ENCODE assay signal across 1 cellular context in the genomic region with DNA sequence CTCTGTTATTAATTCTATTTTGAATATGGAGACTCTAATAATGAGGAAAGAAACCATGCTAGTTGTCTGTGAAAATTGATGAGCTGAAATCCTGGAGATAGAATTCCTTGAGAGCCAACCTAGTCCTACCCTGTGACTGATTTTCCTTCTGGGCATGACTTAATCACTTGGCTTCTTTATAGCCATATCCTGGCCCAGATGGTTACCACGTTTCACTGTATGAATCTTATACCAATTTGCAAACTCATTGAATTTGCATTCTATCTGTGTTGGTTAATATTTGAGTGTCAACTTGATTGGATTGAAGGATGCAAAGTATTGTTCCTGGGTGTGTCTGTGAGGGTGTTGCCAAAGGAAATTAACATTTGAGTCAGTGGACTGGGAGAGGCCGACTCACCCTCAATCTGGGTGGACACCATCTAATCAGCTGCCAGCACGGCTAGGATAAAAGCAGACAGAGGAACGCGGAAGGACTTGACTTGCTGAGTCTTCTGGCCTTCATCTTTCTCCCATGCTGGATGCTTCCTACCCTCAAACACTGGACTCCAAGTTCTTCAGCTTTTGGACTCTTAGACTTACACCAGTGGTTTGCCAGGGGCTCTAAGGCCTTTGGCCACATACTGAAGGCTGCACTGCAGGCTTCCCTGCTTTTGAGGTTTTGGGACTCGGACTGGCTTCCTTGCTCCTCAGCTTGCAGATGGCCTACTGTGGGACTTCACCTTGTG.
TF ChIP-seq lines count a peak whose summit lies in the region.

No MANE protein-coding gene starts in this region.

TF ChIP-seq in K562, 482 proteins besides CTCF, POLR2A, EP300 and RAD21 (continued from another document and continues in another):
- TF ChIP-seq ELF2 (CRISPR knock-in tag; IDR thresholded peaks at IDR 0.05), result 0 out of 2 replicates have a peak, but pooled peaks have one; percentile 33
- 0 out of 2 replicates have a peak, but pooled peaks have one; percentile 48 for TF ChIP-seq ZBTB17 (CRISPR knock-in tag; IDR thresholded peaks at IDR 0.05)
- TF ChIP-seq, protein P1, sequence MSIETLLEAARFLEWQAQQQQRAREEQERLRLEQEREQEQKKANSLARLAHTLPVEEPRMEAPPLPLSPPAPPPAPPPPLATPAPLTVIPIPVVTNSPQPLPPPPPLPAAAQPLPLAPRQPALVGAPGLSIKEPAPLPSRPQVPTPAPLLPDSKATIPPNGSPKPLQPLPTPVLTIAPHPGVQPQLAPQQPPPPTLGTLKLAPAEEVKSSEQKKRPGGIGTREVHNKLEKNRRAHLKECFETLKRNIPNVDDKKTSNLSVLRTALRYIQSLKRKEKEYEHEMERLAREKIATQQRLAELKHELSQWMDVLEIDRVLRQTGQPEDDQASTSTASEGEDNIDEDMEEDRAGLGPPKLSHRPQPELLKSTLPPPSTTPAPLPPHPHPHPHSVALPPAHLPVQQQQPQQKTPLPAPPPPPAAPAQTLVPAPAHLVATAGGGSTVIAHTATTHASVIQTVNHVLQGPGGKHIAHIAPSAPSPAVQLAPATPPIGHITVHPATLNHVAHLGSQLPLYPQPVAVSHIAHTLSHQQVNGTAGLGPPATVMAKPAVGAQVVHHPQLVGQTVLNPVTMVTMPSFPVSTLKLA (conservative IDR thresholded peaks at IDR 0.05), result 0 out of 4 replicates have a peak, but pooled peaks of 1 of the 2 experiments have one; percentile 27
- 0 out of 2 replicates have a peak, but pooled peaks have one; percentile 68 for TF ChIP-seq HIVEP1 (CRISPR knock-in tag; IDR thresholded peaks at IDR 0.05)
- peak; percentile 46; the same call in 1 of the 2 replicates for TF ChIP-seq ZFX (CRISPR knock-in tag; IDR thresholded peaks at IDR 0.05)
- peak; percentile 14; the same call in 1 of the 2 replicates for TF ChIP-seq ZKSCAN1 (IDR thresholded peaks at IDR 0.05; ENCODE audit: low read depth, low read length)
- TF ChIP-seq TCF7 (IDR thresholded peaks at IDR 0.05; ENCODE audit: borderline replicate concordance), result 0 out of 2 replicates have a peak, but pooled peaks have one; percentile 53
- peak; percentile 44 for TF ChIP-seq POLR2B (IDR thresholded peaks at IDR 0.05; ENCODE audit: low read depth, partially characterized antibody)
- 0 out of 4 replicates have a peak, but pooled peaks of 1 of the 2 experiments have one; percentile 19 for TF ChIP-seq FOXA3 (CRISPR knock-in tag; conservative IDR thresholded peaks at IDR 0.05 in 1 of 2, IDR thresholded peaks at IDR 0.05 in 1 of 2)
- TF ChIP-seq, protein P2, sequence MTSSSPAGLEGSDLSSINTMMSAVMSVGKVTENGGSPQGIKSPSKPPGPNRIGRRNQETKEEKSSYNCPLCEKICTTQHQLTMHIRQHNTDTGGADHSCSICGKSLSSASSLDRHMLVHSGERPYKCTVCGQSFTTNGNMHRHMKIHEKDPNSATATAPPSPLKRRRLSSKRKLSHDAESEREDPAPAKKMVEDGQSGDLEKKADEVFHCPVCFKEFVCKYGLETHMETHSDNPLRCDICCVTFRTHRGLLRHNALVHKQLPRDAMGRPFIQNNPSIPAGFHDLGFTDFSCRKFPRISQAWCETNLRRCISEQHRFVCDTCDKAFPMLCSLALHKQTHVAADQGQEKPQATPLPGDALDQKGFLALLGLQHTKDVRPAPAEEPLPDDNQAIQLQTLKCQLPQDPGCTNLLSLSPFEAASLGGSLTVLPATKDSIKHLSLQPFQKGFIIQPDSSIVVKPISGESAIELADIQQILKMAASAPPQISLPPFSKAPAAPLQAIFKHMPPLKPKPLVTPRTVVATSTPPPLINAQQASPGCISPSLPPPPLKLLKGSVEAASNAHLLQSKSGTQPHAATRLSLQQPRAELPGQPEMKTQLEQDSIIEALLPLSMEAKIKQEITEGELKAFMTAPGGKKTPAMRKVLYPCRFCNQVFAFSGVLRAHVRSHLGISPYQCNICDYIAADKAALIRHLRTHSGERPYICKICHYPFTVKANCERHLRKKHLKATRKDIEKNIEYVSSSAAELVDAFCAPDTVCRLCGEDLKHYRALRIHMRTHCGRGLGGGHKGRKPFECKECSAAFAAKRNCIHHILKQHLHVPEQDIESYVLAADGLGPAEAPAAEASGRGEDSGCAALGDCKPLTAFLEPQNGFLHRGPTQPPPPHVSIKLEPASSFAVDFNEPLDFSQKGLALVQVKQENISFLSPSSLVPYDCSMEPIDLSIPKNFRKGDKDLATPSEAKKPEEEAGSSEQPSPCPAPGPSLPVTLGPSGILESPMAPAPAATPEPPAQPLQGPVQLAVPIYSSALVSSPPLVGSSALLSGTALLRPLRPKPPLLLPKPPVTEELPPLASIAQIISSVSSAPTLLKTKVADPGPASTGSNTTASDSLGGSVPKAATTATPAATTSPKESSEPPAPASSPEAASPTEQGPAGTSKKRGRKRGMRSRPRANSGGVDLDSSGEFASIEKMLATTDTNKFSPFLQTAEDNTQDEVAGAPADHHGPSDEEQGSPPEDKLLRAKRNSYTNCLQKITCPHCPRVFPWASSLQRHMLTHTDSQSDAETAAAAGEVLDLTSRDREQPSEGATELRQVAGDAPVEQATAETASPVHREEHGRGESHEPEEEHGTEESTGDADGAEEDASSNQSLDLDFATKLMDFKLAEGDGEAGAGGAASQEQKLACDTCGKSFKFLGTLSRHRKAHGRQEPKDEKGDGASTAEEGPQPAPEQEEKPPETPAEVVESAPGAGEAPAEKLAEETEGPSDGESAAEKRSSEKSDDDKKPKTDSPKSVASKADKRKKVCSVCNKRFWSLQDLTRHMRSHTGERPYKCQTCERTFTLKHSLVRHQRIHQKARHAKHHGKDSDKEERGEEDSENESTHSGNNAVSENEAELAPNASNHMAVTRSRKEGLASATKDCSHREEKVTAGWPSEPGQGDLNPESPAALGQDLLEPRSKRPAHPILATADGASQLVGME (CRISPR knock-in tag; IDR thresholded peaks at IDR 0.05), result peak; percentile 92
- 0 out of 4 replicates have a peak, but pooled peaks of 1 of the 2 experiments have one; percentile 7 for TF ChIP-seq NONO (IDR thresholded peaks at IDR 0.05; ENCODE audit: low read depth in 2 of 2, low read length in 1 of 2)
- TF ChIP-seq RCOR1 (IDR thresholded peaks at IDR 0.05; ENCODE audit: borderline replicate concordance in 1 of 2, low read depth in 2 of 2, low read length in 2 of 2), result peak in 1 of 2 experiments; percentile 87; a peak in 2 of 4 replicates
- peak; percentile 54; the same call in 1 of the 2 replicates for TF ChIP-seq NFE2 (IDR thresholded peaks at IDR 0.05; ENCODE audit: low read depth)
- TF ChIP-seq, protein P3, sequence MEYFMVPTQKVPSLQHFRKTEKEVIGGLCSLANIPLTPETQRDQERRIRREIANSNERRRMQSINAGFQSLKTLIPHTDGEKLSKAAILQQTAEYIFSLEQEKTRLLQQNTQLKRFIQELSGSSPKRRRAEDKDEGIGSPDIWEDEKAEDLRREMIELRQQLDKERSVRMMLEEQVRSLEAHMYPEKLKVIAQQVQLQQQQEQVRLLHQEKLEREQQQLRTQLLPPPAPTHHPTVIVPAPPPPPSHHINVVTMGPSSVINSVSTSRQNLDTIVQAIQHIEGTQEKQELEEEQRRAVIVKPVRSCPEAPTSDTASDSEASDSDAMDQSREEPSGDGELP (CRISPR knock-in tag; IDR thresholded peaks at IDR 0.05; ENCODE audit: borderline replicate concordance), result peak; percentile 85
- 0 out of 4 replicates have a peak, but pooled peaks of 1 of the 2 experiments have one; percentile 31 for TF ChIP-seq TBL1XR1 (IDR thresholded peaks at IDR 0.05; ENCODE audit: low read length in 2 of 2)
- TF ChIP-seq KDM1A (IDR thresholded peaks at IDR 0.05), result peak; percentile 48 to 52; a peak in 2 of 4 replicates
- peak; percentile 45; the same call in 1 of the 2 replicates for TF ChIP-seq ZNF239 (CRISPR knock-in tag; IDR thresholded peaks at IDR 0.05)
- TF ChIP-seq, protein P4, sequence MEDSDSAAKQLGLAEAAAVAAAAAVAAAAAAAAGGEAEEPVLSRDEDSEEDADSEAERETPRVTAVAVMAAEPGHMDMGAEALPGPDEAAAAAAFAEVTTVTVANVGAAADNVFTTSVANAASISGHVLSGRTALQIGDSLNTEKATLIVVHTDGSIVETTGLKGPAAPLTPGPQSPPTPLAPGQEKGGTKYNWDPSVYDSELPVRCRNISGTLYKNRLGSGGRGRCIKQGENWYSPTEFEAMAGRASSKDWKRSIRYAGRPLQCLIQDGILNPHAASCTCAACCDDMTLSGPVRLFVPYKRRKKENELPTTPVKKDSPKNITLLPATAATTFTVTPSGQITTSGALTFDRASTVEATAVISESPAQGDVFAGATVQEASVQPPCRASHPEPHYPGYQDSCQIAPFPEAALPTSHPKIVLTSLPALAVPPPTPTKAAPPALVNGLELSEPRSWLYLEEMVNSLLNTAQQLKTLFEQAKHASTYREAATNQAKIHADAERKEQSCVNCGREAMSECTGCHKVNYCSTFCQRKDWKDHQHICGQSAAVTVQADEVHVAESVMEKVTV (CRISPR knock-in tag; IDR thresholded peaks at IDR 0.05), result 0 out of 2 replicates have a peak, but pooled peaks have one; percentile 24
- TF ChIP-seq C11orf30 (IDR thresholded peaks at IDR 0.05; ENCODE audit: low read depth), result peak; percentile 49; the same call in 1 of the 2 replicates
- 0 out of 3 replicates have a peak, but pooled peaks of 1 of the 2 experiments have one; percentile 16 for TF ChIP-seq CBX3 (IDR thresholded peaks at IDR 0.05; ENCODE audit: borderline replicate concordance in 1 of 2, low read length in 2 of 2)
- peak; percentile 56 for TF ChIP-seq RBFOX2 (IDR thresholded peaks at IDR 0.05; ENCODE audit: low read depth, low read length)
- TF ChIP-seq, protein P5, sequence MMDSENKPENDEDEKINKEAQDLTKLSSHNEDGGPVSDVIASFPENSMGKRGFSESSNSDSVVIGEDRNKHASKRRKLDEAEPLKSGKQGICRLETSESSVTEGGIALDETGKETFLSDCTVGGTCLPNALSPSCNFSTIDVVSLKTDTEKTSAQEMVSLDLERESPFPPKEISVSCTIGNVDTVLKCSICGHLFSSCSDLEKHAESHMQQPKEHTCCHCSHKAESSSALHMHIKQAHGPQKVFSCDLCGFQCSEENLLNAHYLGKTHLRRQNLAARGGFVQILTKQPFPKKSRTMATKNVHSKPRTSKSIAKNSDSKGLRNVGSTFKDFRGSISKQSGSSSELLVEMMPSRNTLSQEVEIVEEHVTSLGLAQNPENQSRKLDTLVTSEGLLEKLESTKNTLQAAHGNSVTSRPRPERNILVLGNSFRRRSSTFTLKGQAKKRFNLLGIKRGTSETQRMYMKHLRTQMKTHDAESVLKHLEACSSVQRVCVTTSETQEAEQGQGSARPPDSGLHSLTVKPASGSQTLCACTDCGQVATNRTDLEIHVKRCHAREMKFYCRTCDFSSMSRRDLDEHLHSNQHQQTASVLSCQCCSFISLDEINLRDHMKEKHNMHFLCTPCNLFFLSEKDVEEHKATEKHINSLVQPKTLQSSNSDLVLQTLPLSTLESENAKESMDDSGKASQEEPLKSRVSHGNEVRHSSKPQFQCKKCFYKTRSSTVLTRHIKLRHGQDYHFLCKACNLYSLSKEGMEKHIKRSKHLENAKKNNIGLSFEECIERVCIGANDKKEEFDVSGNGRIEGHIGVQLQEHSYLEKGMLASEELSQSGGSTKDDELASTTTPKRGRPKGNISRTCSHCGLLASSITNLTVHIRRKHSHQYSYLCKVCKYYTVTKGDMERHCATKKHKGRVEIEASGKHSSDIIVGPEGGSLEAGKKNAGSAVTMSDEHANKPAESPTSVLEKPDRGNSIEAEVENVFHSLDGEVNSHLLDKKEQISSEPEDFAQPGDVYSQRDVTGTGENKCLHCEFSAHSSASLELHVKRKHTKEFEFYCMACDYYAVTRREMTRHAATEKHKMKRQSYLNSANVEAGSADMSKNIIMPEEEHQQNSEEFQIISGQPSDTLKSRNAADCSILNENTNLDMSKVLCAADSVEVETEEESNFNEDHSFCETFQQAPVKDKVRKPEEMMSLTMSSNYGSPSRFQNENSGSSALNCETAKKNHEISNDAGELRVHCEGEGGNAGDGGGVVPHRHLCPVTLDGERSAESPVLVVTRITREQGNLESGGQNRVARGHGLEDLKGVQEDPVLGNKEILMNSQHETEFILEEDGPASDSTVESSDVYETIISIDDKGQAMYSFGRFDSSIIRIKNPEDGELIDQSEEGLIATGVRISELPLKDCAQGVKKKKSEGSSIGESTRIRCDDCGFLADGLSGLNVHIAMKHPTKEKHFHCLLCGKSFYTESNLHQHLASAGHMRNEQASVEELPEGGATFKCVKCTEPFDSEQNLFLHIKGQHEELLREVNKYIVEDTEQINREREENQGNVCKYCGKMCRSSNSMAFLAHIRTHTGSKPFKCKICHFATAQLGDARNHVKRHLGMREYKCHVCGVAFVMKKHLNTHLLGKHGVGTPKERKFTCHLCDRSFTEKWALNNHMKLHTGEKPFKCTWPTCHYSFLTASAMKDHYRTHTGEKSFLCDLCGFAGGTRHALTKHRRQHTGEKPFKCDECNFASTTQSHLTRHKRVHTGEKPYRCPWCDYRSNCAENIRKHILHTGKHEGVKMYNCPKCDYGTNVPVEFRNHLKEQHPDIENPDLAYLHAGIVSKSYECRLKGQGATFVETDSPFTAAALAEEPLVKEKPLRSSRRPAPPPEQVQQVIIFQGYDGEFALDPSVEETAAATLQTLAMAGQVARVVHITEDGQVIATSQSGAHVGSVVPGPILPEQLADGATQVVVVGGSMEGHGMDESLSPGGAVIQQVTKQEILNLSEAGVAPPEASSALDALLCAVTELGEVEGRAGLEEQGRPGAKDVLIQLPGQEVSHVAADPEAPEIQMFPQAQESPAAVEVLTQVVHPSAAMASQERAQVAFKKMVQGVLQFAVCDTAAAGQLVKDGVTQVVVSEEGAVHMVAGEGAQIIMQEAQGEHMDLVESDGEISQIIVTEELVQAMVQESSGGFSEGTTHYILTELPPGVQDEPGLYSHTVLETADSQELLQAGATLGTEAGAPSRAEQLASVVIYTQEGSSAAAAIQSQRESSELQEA (IDR thresholded peaks at IDR 0.05; ENCODE audit: low read depth), result peak; percentile 43; the same call in 1 of the 2 replicates
- TF ChIP-seq ZNF23 (CRISPR knock-in tag; IDR thresholded peaks at IDR 0.05), result 0 out of 2 replicates have a peak, but pooled peaks have one; percentile 43
- TF ChIP-seq MEIS2 (IDR thresholded peaks at IDR 0.05; ENCODE audit: partially characterized antibody), result peak; percentile 40
- TF ChIP-seq, protein P6, sequence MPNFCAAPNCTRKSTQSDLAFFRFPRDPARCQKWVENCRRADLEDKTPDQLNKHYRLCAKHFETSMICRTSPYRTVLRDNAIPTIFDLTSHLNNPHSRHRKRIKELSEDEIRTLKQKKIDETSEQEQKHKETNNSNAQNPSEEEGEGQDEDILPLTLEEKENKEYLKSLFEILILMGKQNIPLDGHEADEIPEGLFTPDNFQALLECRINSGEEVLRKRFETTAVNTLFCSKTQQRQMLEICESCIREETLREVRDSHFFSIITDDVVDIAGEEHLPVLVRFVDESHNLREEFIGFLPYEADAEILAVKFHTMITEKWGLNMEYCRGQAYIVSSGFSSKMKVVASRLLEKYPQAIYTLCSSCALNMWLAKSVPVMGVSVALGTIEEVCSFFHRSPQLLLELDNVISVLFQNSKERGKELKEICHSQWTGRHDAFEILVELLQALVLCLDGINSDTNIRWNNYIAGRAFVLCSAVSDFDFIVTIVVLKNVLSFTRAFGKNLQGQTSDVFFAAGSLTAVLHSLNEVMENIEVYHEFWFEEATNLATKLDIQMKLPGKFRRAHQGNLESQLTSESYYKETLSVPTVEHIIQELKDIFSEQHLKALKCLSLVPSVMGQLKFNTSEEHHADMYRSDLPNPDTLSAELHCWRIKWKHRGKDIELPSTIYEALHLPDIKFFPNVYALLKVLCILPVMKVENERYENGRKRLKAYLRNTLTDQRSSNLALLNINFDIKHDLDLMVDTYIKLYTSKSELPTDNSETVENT (CRISPR knock-in tag; IDR thresholded peaks at IDR 0.05), result peak; percentile 55; the same call in 1 of the 2 replicates
